ENCODE assay signal across 8 cellular contexts in genomic region chr22:19431641-19432091, GRCh38. TPM values are rescaled to one million over a fixed set of nuclear protein-coding genes. Genes with fewer than 3 reads are reported as not detected.
DNase-seq lines count a peak whose midpoint lies in the region; ATAC-seq and TF ChIP-seq lines count a peak whose summit lies in the region.

Gene HIRA, minus strand, starts transcription at chr22:19431733. Its CDS starts 257 bp downstream, at chr22:19431476.

- DNase-seq in DMS153 (lab: John Stamatoyannopoulos, UW) (peak; percentile 31), HuH-7 (ENCODE audit: low spot score) (peak; percentile 72), RWPE1 (ENCODE audit: low spot score) (peak; percentile 54), fibroblast of villous mesenchyme (ENCODE audit: low read depth) (peak; percentile 76), neural crest cell (ENCODE audit: low read depth, low spot score) (peak; percentile 85), stromal cell of bone marrow (ENCODE audit: low read depth) (peak; percentile 48)
- DNase-seq in activated T-helper 9 cell treated with anti-CD3 and anti-CD28 coated beads, Interleukin-2, amount 50 U/mL, for 16 hours (ENCODE audit: low read depth) = peak; percentile 82

- H3K27ac Mint-ChIP-seq in neural crest cell (ENCODE audit: unreplicated experiment) = peak within 1 kb of the TSS; percentile 94

- TF ChIP-seq CTCF in RWPE1 (conservative IDR thresholded peaks at IDR 0.05; ENCODE audit: low read depth) (no peak), fibroblast of villous mesenchyme (IDR thresholded peaks at IDR 0.05; ENCODE audit: insufficient read depth, low read depth, low read length) (no peak), neural crest cell (conservative IDR thresholded peaks at IDR 0.05) (no peak)

- no peaks in the 10 kb centered on the region for H3K9me3 Mint-ChIP-seq in neural crest cell

- H3K27me3 Mint-ChIP-seq in neural crest cell (ENCODE audit: low read depth) = no peaks in the 10 kb centered on the region

- peak; percentile 43 for ATAC-seq in GM21515 (IDR thresholded peaks at IDR 0.05; ENCODE audit: unreplicated experiment)

- CTCF ChIA-PET in RWPE1 (lab: Yijun Ruan, JAX) = no interaction called here

- peak within 1 kb of the TSS; percentile 96 for H3K27ac ChIP-seq in RWPE1

- H3K4me1 Mint-ChIP-seq in neural crest cell = peaks cover 40% of the 10 kb centered on the region

- POLR2A ChIA-PET in RWPE1 (lab: Yijun Ruan, JAX; ENCODE audit: low non-redundant PET) = interaction anchor here (1.0 kb wide), 1 partner anchor 252 kb away, joined by 3 read pairs; no protein-coding TSS in a partner anchor

- peak within 1 kb of the TSS; percentile 93 for H3K4me3 Mint-ChIP-seq in neural crest cell

- peaks cover 6% of the 10 kb centered on the region for H3K36me3 Mint-ChIP-seq in neural crest cell (ENCODE audit: low read depth)

- H3K4me3 ChIP-seq in fibroblast of villous mesenchyme (ENCODE audit: low read depth, low read length) = peak within 1 kb of the TSS; percentile 89

RNA-seq across cellular contexts. Expression of gene HIRA, which starts in this region (rescaled TPM):
- total RNA-seq in fibroblast of villous mesenchyme = 18.7 and 19.0 TPM in 2 replicates
- total RNA-seq in neural crest cell = 57.1 and 66.3 TPM in 2 replicates

Comparison
In these comparisons a context has a peak if more than half of its experiments do, and no peak if none do; other contexts are left out.
1. Peak in every context shown above with its lines: DNase-seq, ATAC-seq, H3K4me3 ChIP-seq and H3K27ac ChIP-seq.
2. DNase-seq: peak in every context shown above with its lines; median percentile 85 in neural crest cell; 82 in activated T-helper 9 cell treated with anti-CD3 and anti-CD28 coated beads, Interleukin-2, amount 50 U/mL, for 16 hours; 76 in fibroblast of villous mesenchyme; 72 in HuH-7; 54 in RWPE1; 48 in stromal cell of bone marrow; 31 in DMS153.